Comparison of ENCODE assay signal across 7 cellular contexts in the genomic region with DNA sequence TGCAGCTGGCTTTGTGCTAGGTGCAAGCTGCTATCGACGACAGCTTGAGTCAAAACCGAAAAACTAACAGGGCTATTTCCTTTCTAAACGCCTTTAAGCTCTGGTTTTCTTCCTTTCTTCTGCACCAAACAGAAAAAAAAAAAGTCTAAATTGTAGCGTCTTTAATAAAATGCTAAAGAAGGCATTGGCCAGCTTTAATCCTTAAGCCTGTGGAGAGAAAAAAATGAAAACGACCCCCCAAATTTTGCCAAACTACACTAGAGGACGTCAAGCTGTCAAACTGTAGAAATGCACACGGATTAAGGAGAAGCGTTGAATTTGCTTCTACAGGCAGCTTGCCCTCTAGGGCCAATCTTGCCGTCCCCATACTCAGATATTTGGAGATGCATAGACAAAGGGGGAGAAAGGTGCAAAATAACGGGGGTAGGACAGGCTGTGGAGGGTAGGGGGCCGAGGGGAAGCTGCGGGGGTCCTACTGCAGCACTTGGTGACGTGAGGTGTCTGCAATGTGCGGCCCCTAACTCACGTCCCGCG. TPM values are rescaled to one million over a fixed set of nuclear protein-coding genes. Genes with fewer than 3 reads are reported as not detected.
DNase-seq lines count a peak whose midpoint lies in the region; ATAC-seq and TF ChIP-seq lines count a peak whose summit lies in the region.

No MANE protein-coding gene starts in this region.

- H3K36me3 ChIP-seq in mammary epithelial cell (ENCODE audit: insufficient read depth, low read length) (no peaks in the 10 kb centered on the region), neuron (ENCODE audit: insufficient read depth, low read length) (no peaks in the 10 kb centered on the region)

- H4K20me1 ChIP-seq in mammary epithelial cell (ENCODE audit: insufficient read depth, low read length): no peaks in the 10 kb centered on the region

- DNase-seq in mammary epithelial cell: no peak
- no peak for DNase-seq in NOMO-1 treated with dmso at 0.1 percent for 144 hours (lab: John Stamatoyannopoulos, UW; ENCODE audit: unreplicated experiment)
- DNase-seq in NCI-H2196 (lab: John Stamatoyannopoulos, UW; ENCODE audit: unreplicated experiment): no peak
- no peak for DNase-seq in T-helper 9 cell

- no TSS peak for BruUV-seq in mammary epithelial cell (replicated peaks; lab: Mats Ljungman, UMichigan)

- H3K9me3 ChIP-seq in mammary epithelial cell (replicated peaks; ENCODE audit: insufficient read depth, low read length) (peaks cover 14% of the 10 kb centered on the region), neuron (ENCODE audit: low read length) (no peaks in the 10 kb centered on the region)

- 13% methylated on average over 11 of the region's 18 CpGs for WGBS in mammary epithelial cell (ENCODE audit: low coverage, missing lambda C conversion rate)

- H2AFZ ChIP-seq in mammary epithelial cell (ENCODE audit: low read depth, low read length) (peak overlapping the region; percentile 0), neuron (ENCODE audit: low read depth, low read length) (peak overlapping the region; percentile 85)

- CTCF ChIA-PET in mammary epithelial cell (lab: Charles Lee; ENCODE audit: low non-redundant PET): no interaction called here

- peak overlapping the region; percentile 66 for H3K4me2 ChIP-seq in mammary epithelial cell (ENCODE audit: insufficient read depth, low read depth, low read length)

- H3K27ac ChIP-seq in mammary epithelial cell (ENCODE audit: insufficient read depth, low read depth, low read length): no peak overlapping the region

- peak overlapping the region in 2 of 3 experiments; percentile 2 to 25 for H3K4me3 ChIP-seq in mammary epithelial cell (replicated peaks in 1 of 3; ENCODE audit: insufficient read depth in 1 of 3, low read depth in 2 of 3, low read length in 3 of 3)
- H3K4me3 ChIP-seq in neuron (ENCODE audit: low read length): peak overlapping the region; percentile 49

- no peak overlapping the region for H3K9ac ChIP-seq in mammary epithelial cell (ENCODE audit: insufficient read depth, low read length)

- H3K4me1 ChIP-seq in mammary epithelial cell (ENCODE audit: insufficient read depth, low read length) (peaks cover 10% of the 10 kb centered on the region), neuron (ENCODE audit: insufficient read depth, low read length) (peaks cover 20% of the 10 kb centered on the region)

- dilution Hi-C loops in mammary epithelial cell (cut with HindIII; ENCODE audit: low sequenced_read_pairs): no loop called here

- TF ChIP-seq CTCF in mammary epithelial cell (conservative IDR thresholded peaks at IDR 0.05 in 1 of 2, IDR thresholded peaks at IDR 0.05 in 1 of 2; ENCODE audit: extremely low read depth in 1 of 2, insufficient read depth in 1 of 2, low read depth in 1 of 2, low read length in 2 of 2): no peak

- in situ Hi-C loops in mammary epithelial cell (cut with MboI; ENCODE audit: low sequenced_read_pairs in 2 of 2): no loop called here

- intact Hi-C loops in mammary epithelial cell (cut with micrococcal nuclease): loop anchor here (5.0 to 10.0 kb wide), 2 partner anchors 333 to 586 kb away; no protein-coding TSS in a partner anchor

- H3K79me2 ChIP-seq in mammary epithelial cell (ENCODE audit: insufficient read depth, low read length): no peaks in the 10 kb centered on the region

- ATAC-seq in GM19025 (IDR thresholded peaks at IDR 0.05; ENCODE audit: low read depth, unreplicated experiment): peak; percentile 5
- ATAC-seq in HG03439 (IDR thresholded peaks at IDR 0.05; ENCODE audit: unreplicated experiment): peak; percentile 15

- H3K27me3 ChIP-seq in mammary epithelial cell (ENCODE audit: insufficient read depth, low read length): peaks cover 61% of the 10 kb centered on the region
- peaks cover 73% of the 10 kb centered on the region for H3K27me3 ChIP-seq in neuron (ENCODE audit: insufficient read depth, low read length)

RNA-seq across cellular contexts. Expression of gene NRN1, which starts 1.5 kb away (rescaled TPM):
- total RNA-seq in mammary epithelial cell: 1 to 10 TPM in 1 of 2 donors, under 1 TPM in 1; 0.17 to 4.2 TPM
- polyA plus RNA-seq in mammary epithelial cell: not detected
- polyA minus RNA-seq in mammary epithelial cell: not detected
